24 cellular contexts compared by ENCODE assay signal in genomic region chr16:4631444-4631843, GRCh38.
"Had no signal": no experiment of that assay in that cellular context is flagged by ENCODE, and none has a peak within 500 bp of the region (broad histone marks: within the 10 kb centered on the region; RNA-seq: fewer than 3 reads in every experiment).

No MANE protein-coding gene starts in this region.

- H3K4me1 ChIP-seq: SJCRH30 had no signal

- H3K9ac ChIP-seq: SK-N-SH had no signal

- DNase-seq: activated CD4-positive, alpha-beta memory T cell treated with anti-CD3 and anti-CD28 coated beads, Interleukin-2, amount 10 ng/mL, durations not matched to agents 7 days and 5 days; activated CD4-positive, alpha-beta T cell treated with anti-CD3 and anti-CD28 coated beads, Interleukin-2, amount 10 ng/mL, durations not matched to agents 7 days and 5 days; activated CD4-positive, CD25-positive, alpha-beta regulatory T cell; activated naive CD4-positive, alpha-beta T cell treated with anti-CD3 and anti-CD28 coated beads, Interleukin-2, amount 50 U/mL, for 16 hours; activated T-cell treated with anti-CD3 and anti-CD28 coated beads, Interleukin-2, amount 50 U/mL, for 72 hours; amniotic stem cell; body of pancreas; Karpas-422; MM.1S; NCI-H1092; NCI-H1417; NCI-H1930; NCI-H2171; NCI-H226; NCI-H526; NCI-H774; Peyer's patch; Right ventricle myocardium superior; SJCRH30; SK-N-SH; T-helper 1 cell had no signal

- H3K4me3 ChIP-seq: ascending aorta, body of pancreas, Peyer's patch, SJCRH30 had no signal

- H3K36me3 ChIP-seq: SJCRH30 had no signal

- H3K27ac ChIP-seq: ascending aorta, body of pancreas, Peyer's patch, RWPE1, SJCRH30, VCaP had no signal

- H3K27me3 ChIP-seq: ascending aorta, body of pancreas, Peyer's patch, SJCRH30 had no signal

- H3K9me3 ChIP-seq: body of pancreas, Peyer's patch, SJCRH30 had no signal

- H3K4me2 ChIP-seq: SK-N-SH had no signal
